ENCODE assay signal across 19 cellular contexts in genomic region chr18:57854726-57855125, GRCh38. TPM values are rescaled to one million over a fixed set of nuclear protein-coding genes. Genes with fewer than 3 reads are reported as not detected.
"Had no signal": no experiment of that assay in that cellular context is flagged by ENCODE, and none has a peak within 500 bp of the region (broad histone marks: within the 10 kb centered on the region; RNA-seq: fewer than 3 reads in every experiment).

No MANE protein-coding gene starts in this region.

- H3K9me3 ChIP-seq: gastrocnemius medialis, psoas muscle, right lobe of liver, upper lobe of left lung had no signal

- ATAC-seq: effector memory CD8-positive, alpha-beta T cell; gastrocnemius medialis; left lobe of liver; psoas muscle; right lobe of liver; stimulated activated naive CD8-positive, alpha-beta T cell treated with anti-CD3 and anti-CD28 coated beads, Interleukin-15, amount 100 ng/mL, for 72 hours had no signal

- DNase-seq: activated CD4-positive, alpha-beta T cell treated with anti-CD3 and anti-CD28 coated beads, Interleukin-2, amount 10 ng/mL, durations not matched to agents 7 days and 5 days; activated CD4-positive, CD25-positive, alpha-beta regulatory T cell; activated CD8-positive, alpha-beta memory T cell treated with anti-CD3 and anti-CD28 coated beads, Interleukin-2, amount 50 U/mL, for 48 hours; activated gamma-delta T cell treated with Interleukin-2 at 50 U/mL for 16 hours; amygdala; brain microvascular endothelial cell; cerebellar nuclear complex; dermis blood vessel endothelial cell; effector memory CD8-positive, alpha-beta T cell; gastrocnemius medialis; naive B cell; psoas muscle; right lobe of liver; spleen; stimulated activated naive CD8-positive, alpha-beta T cell treated with anti-CD3 and anti-CD28 coated beads, Interleukin-15, amount 100 ng/mL, for 72 hours; upper lobe of left lung had no signal

- H2AFZ ChIP-seq: neural progenitor cell had no signal

- H3K9ac ChIP-seq: neural progenitor cell had no signal

- H3K4me2 ChIP-seq: neural progenitor cell had no signal

- H3K36me3 ChIP-seq: brain microvascular endothelial cell, gastrocnemius medialis, neural progenitor cell, right lobe of liver, spleen, upper lobe of left lung had no signal

- H3K4me1 ChIP-seq: gastrocnemius medialis, psoas muscle, right lobe of liver, spleen, upper lobe of left lung had no signal

- H3K27ac ChIP-seq: brain microvascular endothelial cell, epithelial cell of prostate, gastrocnemius medialis, neural progenitor cell, psoas muscle, right lobe of liver, spleen, upper lobe of left lung had no signal

- H3K27me3 ChIP-seq: brain microvascular endothelial cell, gastrocnemius medialis, neural progenitor cell, right lobe of liver, spleen, upper lobe of left lung had no signal

- H3K4me3 ChIP-seq: gastrocnemius medialis, neural progenitor cell, psoas muscle, right lobe of liver, spleen, upper lobe of left lung had no signal

RNA-seq across cellular contexts. Expression of gene ATP8B1, which starts 51.6 kb away (rescaled TPM):
- total RNA-seq: activated CD4-positive, alpha-beta T cell treated with anti-CD3 and anti-CD28 coated beads, Interleukin-2, amount 10 ng/mL, durations not matched to agents 7 days and 5 days had no signal
